ENCODE assay signal across 8 cellular contexts in the genomic region with DNA sequence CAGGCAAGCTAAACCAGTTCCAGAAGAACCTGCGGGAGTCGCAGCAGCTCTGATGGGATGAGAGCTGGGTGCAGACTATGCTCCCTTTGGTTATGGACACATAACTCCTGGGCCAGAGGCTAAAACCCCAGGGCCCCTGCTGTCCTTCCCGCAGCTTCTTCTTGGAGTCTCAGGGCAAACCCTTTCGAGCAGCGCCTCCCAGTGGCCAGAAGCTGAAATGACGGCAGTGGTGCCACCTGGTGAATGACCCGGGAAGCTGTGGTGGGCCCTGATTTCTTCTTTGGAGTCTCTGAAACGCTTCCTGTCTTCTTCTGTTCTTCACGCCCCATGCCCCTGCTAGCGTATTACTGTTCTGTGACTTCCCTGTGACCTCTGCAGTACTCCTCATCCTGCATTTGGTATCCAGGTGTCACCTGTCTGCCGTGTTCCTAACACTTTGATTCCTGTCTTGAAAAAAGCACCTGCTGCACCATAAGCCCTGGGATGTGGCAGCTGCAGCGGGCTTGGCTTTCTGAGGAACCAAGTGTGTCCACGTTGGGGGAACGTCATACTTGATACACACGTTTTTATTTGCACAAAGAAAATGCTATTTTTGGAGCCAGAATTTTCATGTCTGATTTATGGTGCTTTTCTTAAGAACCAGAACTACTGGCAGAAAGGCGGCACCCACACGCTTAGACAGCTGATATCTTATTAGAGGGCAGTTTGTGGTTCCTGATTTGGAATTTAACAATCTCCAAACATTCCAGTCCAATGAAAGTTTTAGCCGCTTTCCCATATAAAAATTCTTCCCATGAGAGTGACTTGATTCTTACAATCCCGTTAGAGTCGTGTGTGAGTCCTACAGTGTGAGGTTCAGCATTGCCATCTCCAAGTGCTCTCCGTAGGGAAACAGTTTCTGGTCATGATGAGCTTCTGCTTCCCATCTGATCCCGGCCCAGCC. TPM values are rescaled to one million over a fixed set of nuclear protein-coding genes. Genes with fewer than 3 reads are reported as not detected.
DNase-seq lines count a peak whose midpoint lies in the region; TF ChIP-seq lines count a peak whose summit lies in the region.
"Not testable (repeated sequence)": the region's sequence is repeated elsewhere in the genome, so short reads cannot be mapped to it uniquely, and the experiment has no call there.

No MANE protein-coding gene starts in this region.

- H4K91ac ChIP-seq in mesenchymal stem cell (ENCODE audit: low read length), result not testable (repeated sequence)

- not testable (repeated sequence) for H2AK5ac ChIP-seq in mesenchymal stem cell (ENCODE audit: low read length, severe bottlenecking)

- DNase-seq in GM12864 (ENCODE audit: low read depth), result not testable (repeated sequence)
- peak; percentile 5 to 22 for DNase-seq in NCI-H2081 (lab: John Stamatoyannopoulos, UW)
- peak; percentile 82 for DNase-seq in WERI-Rb-1
- peak; percentile 46 for DNase-seq in activated gamma-delta T cell treated with anti-CD3 and anti-CD28 coated beads, Interleukin-2, amount 50 U/mL, for 16 hours (ENCODE audit: low read depth)
- peak; percentile 47 for DNase-seq in epithelial cell of esophagus (ENCODE audit: low read depth)
- peak; percentile 39 for DNase-seq in mesenchymal stem cell
- peak in 3 of 4 experiments; percentile 45 to 52 (median 50) for DNase-seq in stimulated activated CD4-positive, alpha-beta T cell treated with anti-CD3 and anti-CD28 coated beads, Interleukin-1b, Interleukin-23, amount 100 ng/mL, for 24 hours (ENCODE audit: low read depth in 4 of 4, low spot score in 1 of 4)
- peak in 1 of 2 donors; percentile 54 for DNase-seq in vagina (ENCODE audit: extremely low spot score in 2 of 2)

- not testable (repeated sequence) for H4K8ac ChIP-seq in mesenchymal stem cell (ENCODE audit: low read length)

- not testable (repeated sequence) for H3K36me3 ChIP-seq in WERI-Rb-1; mesenchymal stem cell (ENCODE audit: control insufficient read depth in 1 of 2, insufficient read depth in 2 of 2, low read depth in 1 of 2, low read length in 2 of 2); vagina

- not testable (repeated sequence) for H3K27me3 ChIP-seq in WERI-Rb-1 (ENCODE audit: insufficient read depth, low read depth, severe bottlenecking); mesenchymal stem cell (ENCODE audit: control insufficient read depth in 1 of 2, insufficient read depth in 1 of 2, low read length in 2 of 2); vagina

- H3K27ac ChIP-seq in WERI-Rb-1; mesenchymal stem cell (ENCODE audit: low read length, poor library complexity, severe bottlenecking): not testable (repeated sequence)
- peak overlapping the region; percentile 18 for H3K27ac ChIP-seq in vagina

- H3K4me3 ChIP-seq in GM12864 (ENCODE audit: low read depth, low read length); WERI-Rb-1 (ENCODE audit: low read depth, low read length); epithelial cell of esophagus (ENCODE audit: low read length); mesenchymal stem cell (ENCODE audit: insufficient read depth in 1 of 2, low read depth in 1 of 2, low read length in 2 of 2); vagina: not testable (repeated sequence)

- H2BK15ac ChIP-seq in mesenchymal stem cell (ENCODE audit: low read depth, poor library complexity, severe bottlenecking), result not testable (repeated sequence)

- 55% methylated on average over 22 of the region's 22 CpGs for WGBS in mesenchymal stem cell

- H3K9me3 ChIP-seq in WERI-Rb-1 (ENCODE audit: severe bottlenecking); mesenchymal stem cell (ENCODE audit: control insufficient read depth, low read length); vagina: not testable (repeated sequence)

- H2BK12ac ChIP-seq in mesenchymal stem cell (ENCODE audit: low read length in 2 of 2), result not testable (repeated sequence)

- H3K4ac ChIP-seq in mesenchymal stem cell (ENCODE audit: low read depth in 1 of 2, low read length in 2 of 2), result not testable (repeated sequence)

- H3K14ac ChIP-seq in mesenchymal stem cell (ENCODE audit: low read length in 2 of 2), result not testable (repeated sequence)

- H3K23ac ChIP-seq in mesenchymal stem cell (ENCODE audit: low read length in 2 of 2), result not testable (repeated sequence)

- not testable (repeated sequence) for H2AFZ ChIP-seq in mesenchymal stem cell (ENCODE audit: low read depth, low read length)

- not testable (repeated sequence) for H3K4me2 ChIP-seq in mesenchymal stem cell (ENCODE audit: low read length, poor library complexity, severe bottlenecking)

- TF ChIP-seq POLR2A in vagina (IDR thresholded peaks at IDR 0.05), result not testable (repeated sequence)

- not testable (repeated sequence) for H3K79me1 ChIP-seq in mesenchymal stem cell (replicated peaks; ENCODE audit: low read length, poor library complexity, severe bottlenecking)

- H2BK120ac ChIP-seq in mesenchymal stem cell (ENCODE audit: low read depth, low read length), result not testable (repeated sequence)

- TF ChIP-seq CTCF in GM12864 (IDR thresholded peaks at IDR 0.05; ENCODE audit: low read depth, low read length, missing control alignments) (peak; percentile 69), WERI-Rb-1 (IDR thresholded peaks at IDR 0.05; ENCODE audit: low read depth, low read length) (peak; percentile 64), epithelial cell of esophagus (IDR thresholded peaks at IDR 0.05; ENCODE audit: insufficient read depth, low read depth, low read length, missing control alignments) (peak; percentile 58), vagina (IDR thresholded peaks at IDR 0.05) (peak; percentile 46 to 65 (median 63))

- H2BK5ac ChIP-seq in mesenchymal stem cell (ENCODE audit: low read depth, low read length, poor library complexity, severe bottlenecking), result not testable (repeated sequence)

- intact Hi-C loops in vagina (cut with DNase I), result loop anchor here (10.0 kb wide), 1 partner anchor 127 kb away; no protein-coding TSS in a partner anchor

- H3K4me1 ChIP-seq in mesenchymal stem cell (ENCODE audit: control insufficient read depth, insufficient read depth, low read depth, low read length), result not testable (repeated sequence)
- H3K4me1 ChIP-seq in vagina, result peaks cover 16% of the 10 kb centered on the region

- peak overlapping the region; percentile 16 for H3K9ac ChIP-seq in mesenchymal stem cell (ENCODE audit: low read length)

- not testable (repeated sequence) for H3K18ac ChIP-seq in mesenchymal stem cell (ENCODE audit: low read depth in 1 of 2, low read length in 2 of 2)

RNA-seq across cellular contexts. Expression of gene FAM90A1, which starts 4.5 kb away (rescaled TPM):
- not detected for polyA plus RNA-seq in mesenchymal stem cell (2013, experiment 1 of 2)
- not detected for polyA plus RNA-seq in mesenchymal stem cell (2013, experiment 2 of 2)
- total RNA-seq in vagina, result not detected
